Comparison of ENCODE assay signal across 20 cellular contexts in genomic region chr16:70605284-70605659, GRCh38. TPM values are rescaled to one million over a fixed set of nuclear protein-coding genes. Genes with fewer than 3 reads are reported as not detected.
DNase-seq lines count a peak whose midpoint lies in the region; ATAC-seq and TF ChIP-seq lines count a peak whose summit lies in the region.
"Had no signal": no experiment of that assay in that cellular context is flagged by ENCODE, and none has a peak within 500 bp of the region (broad histone marks: within the 10 kb centered on the region; RNA-seq: fewer than 3 reads in every experiment).

No MANE protein-coding gene starts in this region.

- H3K79me2 ChIP-seq in mammary epithelial cell (ENCODE audit: insufficient read depth, low read length): no peaks in the 10 kb centered on the region

- no peak for TF ChIP-seq EP300 in tibial nerve (IDR thresholded peaks at IDR 0.05)

- peaks cover 0 to under 1% of the 10 kb centered on the region in 2 donors for H3K4me1 ChIP-seq in breast epithelium
- H3K4me1 ChIP-seq in mammary epithelial cell (ENCODE audit: insufficient read depth, low read length): peaks cover 7% of the 10 kb centered on the region
- H3K4me1 ChIP-seq in psoas muscle: peaks cover 13% of the 10 kb centered on the region
- H3K4me1 ChIP-seq in tibial nerve: peaks cover 0 to 86% (median 36%) of the 10 kb centered on the region in 4 donors

- 41% methylated on average over 1 of the region's 1 CpG for WGBS in mammary epithelial cell (ENCODE audit: low coverage, missing lambda C conversion rate)
- WGBS in psoas muscle, 3 donors: 25 to 63% (median 47%) methylated on average over 1 of the region's 1 CpG
- WGBS in tibial nerve, 2 donors: 28 to 44% methylated on average over 1 of the region's 1 CpG

- no peak overlapping the region for H3K4me3 ChIP-seq in breast epithelium
- no peak overlapping the region for H3K4me3 ChIP-seq in mammary epithelial cell (replicated peaks in 1 of 3; ENCODE audit: insufficient read depth in 1 of 3, low read depth in 2 of 3, low read length in 3 of 3)
- no peak overlapping the region for H3K4me3 ChIP-seq in psoas muscle
- H3K4me3 ChIP-seq in tibial nerve: no peak overlapping the region

- TF ChIP-seq POLR2A in breast epithelium (IDR thresholded peaks at IDR 0.05) (no peak), tibial nerve (IDR thresholded peaks at IDR 0.05) (no peak)

- TF ChIP-seq CTCF in breast epithelium (IDR thresholded peaks at IDR 0.05): no peak
- no peak for TF ChIP-seq CTCF in mammary epithelial cell (conservative IDR thresholded peaks at IDR 0.05 in 1 of 2, IDR thresholded peaks at IDR 0.05 in 1 of 2; ENCODE audit: extremely low read depth in 1 of 2, insufficient read depth in 1 of 2, low read depth in 1 of 2, low read length in 2 of 2)
- TF ChIP-seq CTCF in psoas muscle (IDR thresholded peaks at IDR 0.05): no peak
- TF ChIP-seq CTCF in tibial nerve (IDR thresholded peaks at IDR 0.05): no peak

- CTCF ChIA-PET in mammary epithelial cell (lab: Charles Lee; ENCODE audit: low non-redundant PET): no interaction called here

- H3K27me3 ChIP-seq in breast epithelium: no peaks in the 10 kb centered on the region
- H3K27me3 ChIP-seq in mammary epithelial cell (ENCODE audit: insufficient read depth, low read length): no peaks in the 10 kb centered on the region
- H3K27me3 ChIP-seq in psoas muscle (ENCODE audit: insufficient read depth in 3 of 3, low read length in 2 of 3): no peaks in the 10 kb centered on the region
- H3K27me3 ChIP-seq in tibial nerve: no peaks in the 10 kb centered on the region

- H3K36me3 ChIP-seq in breast epithelium (no peaks in the 10 kb centered on the region), mammary epithelial cell (ENCODE audit: insufficient read depth, low read length) (no peaks in the 10 kb centered on the region), psoas muscle (ENCODE audit: insufficient read depth in 1 of 2, low read depth in 1 of 2) (no peaks in the 10 kb centered on the region), tibial nerve (no peaks in the 10 kb centered on the region)

- intact Hi-C loops in breast epithelium (cut with DNase I; ENCODE audit: low total_unique reads): no loop called here
- intact Hi-C loops in mammary epithelial cell (cut with micrococcal nuclease): no loop called here
- intact Hi-C loops in psoas muscle (cut with DNase I): no loop called here

- H3K9ac ChIP-seq in mammary epithelial cell (ENCODE audit: insufficient read depth, low read length): no peak overlapping the region

- no TSS peak for BruUV-seq in mammary epithelial cell (replicated peaks; lab: Mats Ljungman, UMichigan)

- DNase-seq in breast epithelium (ENCODE audit: low spot score in 2 of 2): no peak
- DNase-seq in mammary epithelial cell: no peak
- peak; percentile 68 for DNase-seq in fibroblast of gingiva (ENCODE audit: low read depth)
- DNase-seq in psoas muscle: no peak
- no peak for DNase-seq in tibial nerve (ENCODE audit: low spot score in 2 of 2)
- DNase-seq in NCI-H2029 (lab: John Stamatoyannopoulos, UW): no peak
- DNase-seq: CD8-positive, alpha-beta T cell; COR-L47; DMS153; DMS79 treated with DMSO at 0.1 percent for 48 hours; EL; HCEC 1CT; HFFc6 had no signal

- in situ Hi-C loops in mammary epithelial cell (cut with MboI; ENCODE audit: low sequenced_read_pairs in 2 of 2): no loop called here

- H3K9me3 ChIP-seq in breast epithelium (no peaks in the 10 kb centered on the region), mammary epithelial cell (replicated peaks; ENCODE audit: insufficient read depth, low read length) (no peaks in the 10 kb centered on the region), psoas muscle (no peaks in the 10 kb centered on the region), tibial nerve (no peaks in the 10 kb centered on the region)

- peak in 3 of 4 donors; percentile 61 to 83 (median 61) for ATAC-seq in psoas muscle
- ATAC-seq in GM18519 (IDR thresholded peaks at IDR 0.05; ENCODE audit: low FRiP score, unreplicated experiment): no peak
- ATAC-seq in HG03108 (IDR thresholded peaks at IDR 0.05; ENCODE audit: unreplicated experiment): no peak
- ATAC-seq: CD8-positive, alpha-beta T cell had no signal

- dilution Hi-C loops in mammary epithelial cell (cut with HindIII; ENCODE audit: low sequenced_read_pairs): no loop called here

- H3K4me2 ChIP-seq in mammary epithelial cell (ENCODE audit: insufficient read depth, low read depth, low read length): no peak overlapping the region

- H2AFZ ChIP-seq in mammary epithelial cell (ENCODE audit: low read depth, low read length): no peak overlapping the region

- H3K27ac ChIP-seq in breast epithelium (peak overlapping the region; percentile 51 to 57), mammary epithelial cell (ENCODE audit: insufficient read depth, low read depth, low read length) (no peak overlapping the region), psoas muscle (no peak overlapping the region), tibial nerve (peak overlapping the region; percentile 47 to 79 (median 72))
- H3K27ac ChIP-seq: 22Rv1, HL-60 had no signal

- no peaks in the 10 kb centered on the region for H4K20me1 ChIP-seq in mammary epithelial cell (ENCODE audit: insufficient read depth, low read length)

RNA-seq across cellular contexts. Expression of gene IL34, which starts 41.1 kb away (rescaled TPM):
- total RNA-seq in breast epithelium: 10 to 100 TPM in 1 of 3 donors, 1 to 10 TPM in 1, under 1 TPM in 1; 0.64 to 37.9 (median 7.5) TPM
- 10 to 100 TPM in 1 of 2 donors, under 1 TPM in 1; 0.49 to 42.7 TPM for total RNA-seq in mammary epithelial cell
- polyA plus RNA-seq in mammary epithelial cell: 0.84 TPM
- 2.3 TPM for polyA minus RNA-seq in mammary epithelial cell
- 10 to 100 TPM in 2 of 4 donors, 1 to 10 TPM in 2; 6.5 to 18.5 (median 9.0) TPM for total RNA-seq in psoas muscle
- polyA plus RNA-seq in psoas muscle: 1 to 10 TPM in 2 of 3 donors, under 1 TPM in 1; 0.89 to 3.7 (median 2.2) TPM
- total RNA-seq in tibial nerve: 10 to 100 TPM; 49.6 to 89.4 (median 60.9) TPM
- total RNA-seq: A673, H4 had no signal
- polyA plus RNA-seq: CD14-positive monocyte had no signal

Comparison
In these comparisons a context has a peak if more than half of its experiments do, and no peak if none do; other contexts are left out.
1. H3K27ac ChIP-seq: peak in breast epithelium (2 of 2) and tibial nerve (4 of 4); none in mammary epithelial cell (single experiment) and psoas muscle (single experiment).
2. ATAC-seq: peak in psoas muscle (3 of 4); none in GM18519 (single experiment) and HG03108 (single experiment).